Comparison of ENCODE assay signal across 20 cellular contexts in genomic region chr19:33789344-33789743, GRCh38. TPM values are rescaled to one million over a fixed set of nuclear protein-coding genes. Genes with fewer than 3 reads are reported as not detected.
DNase-seq lines count a peak whose midpoint lies in the region; ATAC-seq, FAIRE-seq and TF ChIP-seq lines count a peak whose summit lies in the region.
"Had no signal": no experiment of that assay in that cellular context is flagged by ENCODE, and none has a peak within 500 bp of the region (broad histone marks: within the 10 kb centered on the region; RNA-seq: fewer than 3 reads in every experiment).

No MANE protein-coding gene starts in this region.

- intact Hi-C loops in HepG2 (cut with micrococcal nuclease; ENCODE audit: unreplicated experiment) (no loop called here), right lobe of liver (cut with DNase I) (no loop called here), K562 (cut with micrococcal nuclease) (no loop called here)

- H2AFZ ChIP-seq in HepG2 (ENCODE audit: low read length) (no peak overlapping the region), K562 (ENCODE audit: low read depth, low read length) (no peak overlapping the region)
- H2AFZ ChIP-seq: GM23248 had no signal

- no peak for TF ChIP-seq EP300 in HepG2 (IDR thresholded peaks at IDR 0.05; ENCODE audit: low read depth in 2 of 2, low read length in 2 of 2)
- no peak for TF ChIP-seq EP300 in HepG2 (CRISPR knock-in tag; IDR thresholded peaks at IDR 0.05; ENCODE audit: borderline replicate concordance)
- TF ChIP-seq EP300 in K562 (IDR thresholded peaks at IDR 0.05; ENCODE audit: low read length), result no peak

- DNase-seq in HepG2 (ENCODE audit: low spot score), result no peak
- no peak for DNase-seq in right lobe of liver
- no peak for DNase-seq in K562 (ENCODE audit: extremely low read depth in 1 of 4, low spot score in 3 of 4)
- no peak for DNase-seq in lung (ENCODE audit: low spot score)
- DNase-seq in stimulated activated CD4-positive, alpha-beta T cell treated with anti-CD3 and anti-CD28 coated beads, Interleukin-4, amount 100 ng/mL, for 24 hours, result no peak
- no peak for DNase-seq in SIG-M5 treated with dmso at 0.1 percent for 504 hours (lab: John Stamatoyannopoulos, UW; ENCODE audit: unreplicated experiment)
- DNase-seq: 8988T; C1 segment of cervical spinal cord; Caco-2; CD4-positive, CD25-positive, alpha-beta regulatory T cell; CD8-positive, alpha-beta T cell; DMS153; DND-41; GM23248; H9; HFFc6 had no signal

- no peak overlapping the region for H3K27ac ChIP-seq in HepG2 (ENCODE audit: extremely low read length, insufficient read depth, low read length)
- no peak overlapping the region for H3K27ac ChIP-seq in right lobe of liver
- no peak overlapping the region for H3K27ac ChIP-seq in K562 (ENCODE audit: extremely low read depth, low read depth, low read length)
- H3K27ac ChIP-seq in lung (ENCODE audit: low read depth in 1 of 2, low read length in 1 of 2), result no peak overlapping the region
- H3K27ac ChIP-seq: GM23248 had no signal

- CTCF ChIA-PET in HepG2 (lab: Yijun Ruan, JAX; ENCODE audit: low intra/inter-chr PET ratio, low total read pairs) (no interaction called here), K562 (lab: Yijun Ruan, JAX; ENCODE audit: low intra/inter-chr PET ratio) (no interaction called here)

- BruUV-seq in HepG2 (replicated peaks; lab: Mats Ljungman, UMichigan) (no TSS peak), K562 (replicated peaks; lab: Mats Ljungman, UMichigan) (no TSS peak)

- ATAC-seq in HepG2 (no peak), right lobe of liver (no peak), K562 (no peak), lung (ENCODE audit: insufficient read depth, low FRiP score) (no peak), HG03520 (IDR thresholded peaks at IDR 0.05; ENCODE audit: unreplicated experiment) (no peak)
- ATAC-seq: CD8-positive, alpha-beta T cell; HCT116 had no signal

- no peak overlapping the region for H3K4me3 ChIP-seq in HepG2 (replicated peaks in 1 of 3; ENCODE audit: insufficient read depth in 1 of 3, low read depth in 2 of 3, low read length in 3 of 3)
- no peak overlapping the region for H3K4me3 ChIP-seq in right lobe of liver
- H3K4me3 ChIP-seq in K562, result no peak overlapping the region
- H3K4me3 ChIP-seq in lung, result peak overlapping the region; percentile 16
- H3K4me3 ChIP-seq: GM23248 had no signal

- in situ Hi-C loops in HepG2 (cut with HindIII; ENCODE audit: extremely low pct_ligation_motif_present, low pct_unique_long_range_greater_than_20kb), result no loop called here
- in situ Hi-C loops in K562 (cut with MboI), result no loop called here

- 25% methylated on average over 5 of the region's 5 CpGs for WGBS in HepG2 (ENCODE audit: low lambda C conversion rate)
- 41% methylated on average over 2 of the region's 5 CpGs for WGBS in right lobe of liver (ENCODE audit: insufficient coverage, low coverage, low lambda C conversion rate, missing lambda C conversion rate)
- 0% methylated on average over 5 of the region's 5 CpGs for WGBS in K562 (ENCODE audit: insufficient coverage, low coverage, missing lambda C conversion rate)
- WGBS in lung, 2 donors, result 83 to 91% methylated on average over 5 of the region's 5 CpGs

- no peaks in the 10 kb centered on the region for H3K79me2 ChIP-seq in HepG2 (ENCODE audit: insufficient read depth, low read length)
- H3K79me2 ChIP-seq in K562 (ENCODE audit: control insufficient read depth, insufficient read depth, low read length), result no peaks in the 10 kb centered on the region

- no peaks in the 10 kb centered on the region for H4K20me1 ChIP-seq in HepG2 (ENCODE audit: insufficient read depth, low read length)
- peaks cover 5% of the 10 kb centered on the region; the same call in 1 of the 2 replicates for H4K20me1 ChIP-seq in K562 (replicated peaks; ENCODE audit: control insufficient read depth, insufficient read depth, low read length)

- POLR2A ChIA-PET in HepG2 (lab: Yijun Ruan, JAX), result no interaction called here
- POLR2A ChIA-PET in K562 (lab: Yijun Ruan, JAX), result no interaction called here

- H3K27me3 ChIP-seq in HepG2 (ENCODE audit: control insufficient read depth in 1 of 2, insufficient read depth in 2 of 2, low read length in 2 of 2) (peaks cover 3 to 51% of the 10 kb centered on the region in 2 experiments; a peak in 4 of 5 replicates), right lobe of liver (no peaks in the 10 kb centered on the region), K562 (ENCODE audit: control insufficient read depth in 2 of 2, insufficient read depth in 2 of 2, low read length in 2 of 2) (peaks cover 23 to 53% of the 10 kb centered on the region in 2 experiments; a peak in 4 of 5 replicates), lung (ENCODE audit: control insufficient read depth, insufficient read depth) (no peaks in the 10 kb centered on the region)

- no peaks in the 10 kb centered on the region for H3K9me1 ChIP-seq in K562 (ENCODE audit: control insufficient read depth, insufficient read depth, low read length)

- TF ChIP-seq CTCF in HepG2 (CRISPR knock-in tag; IDR thresholded peaks at IDR 0.05) (no peak), right lobe of liver (IDR thresholded peaks at IDR 0.05) (no peak), K562 (IDR thresholded peaks at IDR 0.05 in 2 of 3, conservative IDR thresholded peaks at IDR 0.05 in 1 of 3; ENCODE audit: insufficient read depth in 2 of 3, low read depth in 1 of 3, low read length in 3 of 3) (no peak), lung (IDR thresholded peaks at IDR 0.05; ENCODE audit: control extremely low read depth, extremely low read depth) (no peak)

- no peak for TF ChIP-seq POLR2A in HepG2 (IDR thresholded peaks at IDR 0.05; ENCODE audit: insufficient read depth in 1 of 2, low read depth in 2 of 2, low read length in 2 of 2)
- TF ChIP-seq POLR2A in right lobe of liver (IDR thresholded peaks at IDR 0.05), result no peak
- TF ChIP-seq POLR2A in K562 (conservative IDR thresholded peaks at IDR 0.05), result no peak

- H3K4me1 ChIP-seq in HepG2 (ENCODE audit: insufficient read depth, low read length), result peaks cover under 1% of the 10 kb centered on the region; the same call in 1 of the 2 replicates
- H3K4me1 ChIP-seq in right lobe of liver, result no peaks in the 10 kb centered on the region
- H3K4me1 ChIP-seq in K562 (replicated peaks in 1 of 2; ENCODE audit: control insufficient read depth in 2 of 2, insufficient read depth in 2 of 2, low read length in 2 of 2), result no peaks in the 10 kb centered on the region
- peaks cover 0 to under 1% of the 10 kb centered on the region in 2 donors for H3K4me1 ChIP-seq in lung (ENCODE audit: control insufficient read depth in 2 of 2, insufficient read depth in 2 of 2, low read length in 2 of 2)

- H3K36me3 ChIP-seq in HepG2 (replicated peaks in 1 of 2; ENCODE audit: control insufficient read depth in 1 of 2, insufficient read depth in 2 of 2, low read length in 2 of 2) (no peaks in the 10 kb centered on the region), right lobe of liver (no peaks in the 10 kb centered on the region), K562 (ENCODE audit: control insufficient read depth, insufficient read depth, low read length) (no peaks in the 10 kb centered on the region), lung (ENCODE audit: control insufficient read depth in 2 of 2, insufficient read depth in 2 of 2, low read length in 2 of 2) (no peaks in the 10 kb centered on the region)

- no peak for FAIRE-seq in HepG2 (lab: Jason Lieb, UNC)
- FAIRE-seq in K562 (lab: Jason Lieb, UNC), result no peak
- FAIRE-seq: G401.6, GM19239 had no signal

- H3K9me3 ChIP-seq in HepG2 (ENCODE audit: low read length) (no peaks in the 10 kb centered on the region), right lobe of liver (no peaks in the 10 kb centered on the region), K562 (replicated peaks; ENCODE audit: control insufficient read depth, insufficient read depth, low read depth, low read length) (no peaks in the 10 kb centered on the region), lung (ENCODE audit: control insufficient read depth in 2 of 2, insufficient read depth in 1 of 2, low read length in 1 of 2) (no peaks in the 10 kb centered on the region)
- H3K9me3 ChIP-seq: Caco-2 had no signal

- no peak overlapping the region for H3K4me2 ChIP-seq in HepG2 (ENCODE audit: low read depth, low read length)
- H3K4me2 ChIP-seq in K562 (ENCODE audit: insufficient read depth, low read length), result no peak overlapping the region

- H3K9ac ChIP-seq in HepG2 (ENCODE audit: insufficient read depth, low read depth, low read length), result no peak overlapping the region
- H3K9ac ChIP-seq in K562 (ENCODE audit: insufficient read depth in 1 of 2, low read depth in 2 of 2, low read length in 2 of 2), result no peak overlapping the region
- H3K9ac ChIP-seq: GM23248 had no signal

- TF ChIP-seq RAD21 in HepG2 (CRISPR knock-in tag; IDR thresholded peaks at IDR 0.05), result no peak
- TF ChIP-seq RAD21 in K562 (CRISPR knock-in tag; conservative IDR thresholded peaks at IDR 0.05 in 1 of 2, IDR thresholded peaks at IDR 0.05 in 1 of 2), result no peak

RNA-seq across cellular contexts. Expression of gene KCTD15, which starts 7.3 kb away (rescaled TPM):
- total RNA-seq in HepG2 (2016; rRNA removed; fragmentation: Illumina TruSeq; extraction: Trizol), result 13.4 and 16.7 TPM in 2 replicates
- total RNA-seq in HepG2 (2016; cell fraction: cytosol; rRNA removed; fragmentation: Illumina TruSeq; extraction: Trizol; ENCODE audit: low read depth), result 8.5 and 10.1 TPM in 2 replicates
- total RNA-seq in HepG2 (2016; cell fraction: insoluble cytoplasmic fraction; rRNA removed; fragmentation: Illumina TruSeq; extraction: Trizol), result 13.8 and 17.7 TPM in 2 replicates
- total RNA-seq in HepG2 (2016; cell fraction: membrane; rRNA removed; fragmentation: Illumina TruSeq; extraction: Trizol), result 22.0 and 23.7 TPM in 2 replicates
- 14.7 and 15.5 TPM in 2 replicates for total RNA-seq in HepG2 (2016; cell fraction: nucleus; rRNA removed; fragmentation: Illumina TruSeq; extraction: Trizol)
- polyA plus RNA-seq in HepG2 (2011; rRNA removed), result 13.2 and 19.1 TPM in 2 replicates
- polyA plus RNA-seq in HepG2 (2011; cell fraction: cytosol; rRNA removed), result 13.7 and 21.4 TPM in 2 replicates
- 60.7 and 80.2 TPM in 2 replicates for polyA plus RNA-seq in HepG2 (2011; cell fraction: nucleus; rRNA removed)
- polyA plus RNA-seq in HepG2 (2012), result 6.1 and 12.6 TPM in 2 replicates
- polyA plus RNA-seq in HepG2 (2016; cell fraction: cytosol; fragmentation: Illumina TruSeq; extraction: Trizol; ENCODE audit: low read depth), result 12.7 and 15.4 TPM in 2 replicates
- polyA plus RNA-seq in HepG2 (2016; cell fraction: insoluble cytoplasmic fraction; fragmentation: Illumina TruSeq; extraction: Trizol; ENCODE audit: low read depth), result 17.7 and 18.6 TPM in 2 replicates
- 18.9 and 19.9 TPM in 2 replicates for polyA plus RNA-seq in HepG2 (2016; cell fraction: membrane; fragmentation: Illumina TruSeq; extraction: Trizol; ENCODE audit: low read depth)
- polyA plus RNA-seq in HepG2 (2016; cell fraction: nucleus; fragmentation: Illumina TruSeq; extraction: Trizol; ENCODE audit: insufficient read depth, low read depth), result 28.1 and 31.6 TPM in 2 replicates
- 25.7 and 46.7 TPM in 2 replicates for polyA minus RNA-seq in HepG2 (2011; rRNA and poly(A)+ RNA removed; ENCODE audit: low replicate concordance)
- 5.5 and 6.6 TPM in 2 replicates for polyA minus RNA-seq in HepG2 (2011; cell fraction: cytosol; rRNA and poly(A)+ RNA removed)
- 7.8 and 10.0 TPM in 2 replicates for polyA minus RNA-seq in HepG2 (2011; cell fraction: nucleus; rRNA and poly(A)+ RNA removed)
- total RNA-seq in right lobe of liver, result 10 to 100 TPM in 4 of 6 experiments, 1 to 10 TPM in 2; 5.0 to 27.0 (median 11.5) TPM
- 22.8 and 48.8 TPM in 2 replicates for total RNA-seq in K562 (2011; cell fraction: chromatin; rRNA removed; ENCODE audit: low replicate concordance)
- 33.6 and 36.5 TPM in 2 replicates for total RNA-seq in K562 (2011; cell fraction: nucleolus; rRNA removed)
- total RNA-seq in K562 (2011; cell fraction: nucleoplasm; rRNA removed), result 23.7 and 24.2 TPM in 2 replicates
- total RNA-seq in K562 (2014; rRNA removed), result 42.0 and 46.5 TPM in 2 replicates
- 6.0 and 6.7 TPM in 2 replicates for total RNA-seq in K562 (2014; rRNA removed; fragmentation: Illumina TruSeq; extraction: Trizol)
- total RNA-seq in K562 (2015; rRNA removed; fragmentation: Illumina TruSeq; extraction: Trizol), result 11.8 and 14.4 TPM in 2 replicates
- total RNA-seq in K562 (2021), result 26.5 and 29.7 TPM in 2 replicates
- 14.2 and 19.8 TPM in 2 replicates for polyA plus RNA-seq in K562 (2011; rRNA removed)
- polyA plus RNA-seq in K562 (2011; cell fraction: cytosol; rRNA removed), result 25.0 and 63.1 TPM in 2 replicates
- polyA plus RNA-seq in K562 (2011; cell fraction: nucleus; rRNA removed), result 52.6 and 84.5 TPM in 2 replicates
- 20.4 and 37.0 TPM in 2 replicates for polyA plus RNA-seq in K562 (2012)
- 10.1 and 25.5 TPM in 2 replicates for polyA plus RNA-seq in K562 (2014; fragmentation: Illumina TruSeq; extraction: Trizol)
- 1 to 10 TPM; 1.7 TPM for polyA plus RNA-seq in K562 (2014; fragmentation: Nextera tagmentation; extraction: Ambion mirVana)
- 31.2 and 49.0 TPM in 2 replicates for polyA plus RNA-seq in K562 (2014; rRNA removed)
- polyA minus RNA-seq in K562 (2011; rRNA and poly(A)+ RNA removed), result 6.6 and 9.7 TPM in 2 replicates
- polyA minus RNA-seq in K562 (2011; cell fraction: cytosol; rRNA and poly(A)+ RNA removed), result 12.0 and 13.4 TPM in 2 replicates
- 9.3 and 10.2 TPM in 2 replicates for polyA minus RNA-seq in K562 (2011; cell fraction: nucleus; rRNA and poly(A)+ RNA removed)
- total RNA-seq in lung, result 10 to 100 TPM; 31.9 to 42.7 TPM
- polyA plus RNA-seq in lung, result 10 to 100 TPM; 13.8 to 29.0 TPM

Comparison
In these comparisons a context has a peak if more than half of its experiments do, and no peak if none do; other contexts are left out.
1. Of the 241 proteins assayed by ChIP-seq in both HepG2 and K562: peak only in HepG2: MNT; only in K562: none; in both: none; in neither: 240.